In genomic region chr3:172369590-172370259, GRCh38 we compare ENCODE assay signal across 30 cellular contexts.
DNase-seq lines count a peak whose midpoint lies in the region; ATAC-seq and TF ChIP-seq lines count a peak whose summit lies in the region.
"Had no signal": no experiment of that assay in that cellular context is flagged by ENCODE, and none has a peak within 500 bp of the region (broad histone marks: within the 10 kb centered on the region; RNA-seq: fewer than 3 reads in every experiment).

No MANE protein-coding gene starts in this region.

- H2BK120ac ChIP-seq in IMR-90 (ENCODE audit: low read depth, low read length): no peak overlapping the region

- H2BK20ac ChIP-seq in IMR-90 (ENCODE audit: low read depth, low read length): no peak overlapping the region

- no peak overlapping the region for H3K56ac ChIP-seq in IMR-90 (ENCODE audit: extremely low read depth, insufficient read depth, low read length)

- H3K9me3 ChIP-seq in IMR-90 (ENCODE audit: control insufficient read depth, insufficient read depth, low read length): no peaks in the 10 kb centered on the region
- H3K9me3 ChIP-seq in left ventricle myocardium inferior (replicated peaks): no peaks in the 10 kb centered on the region
- H3K9me3 ChIP-seq: BLaER1 treated with 17β-estradiol and CSF1 and Interleukin-3, amounts not matched to agents 10 nM and 100 nM; MG63; sigmoid colon; SJCRH30; thyroid gland had no signal

- no peak overlapping the region for H3K18ac ChIP-seq in IMR-90 (ENCODE audit: low read depth, low read length)

- H3K27ac Mint-ChIP-seq in activated CD4-positive, alpha-beta T cell treated with anti-CD3 and anti-CD28 coated beads, Interleukin-2, amount 10 ng/mL, durations not matched to agents 24 days and 14 days: no peak overlapping the region
- H3K27ac Mint-ChIP-seq: activated naive CD8-positive, alpha-beta T cell treated with anti-CD3 and anti-CD28 coated beads for 36 hours; activated T-cell treated with anti-CD3 and anti-CD28 coated beads, Interleukin-2, amount 50 U/mL, for 24 hours; effector memory CD8-positive, alpha-beta T cell had no signal

- H4K5ac ChIP-seq in IMR-90 (ENCODE audit: low read depth, low read length): no peak overlapping the region

- no peak overlapping the region for H3K4me3 ChIP-seq in IMR-90 (ENCODE audit: insufficient read depth, low read depth, low read length)
- no peak overlapping the region for H3K4me3 ChIP-seq in left ventricle myocardium inferior
- H3K4me3 ChIP-seq: BLaER1 treated with 17β-estradiol and CSF1 and Interleukin-3, amounts not matched to agents 10 nM and 100 nM; MG63; sigmoid colon; SJCRH30; thyroid gland had no signal

- H3K79me1 ChIP-seq in IMR-90 (ENCODE audit: low read depth in 1 of 2, low read length in 2 of 2): peaks cover 12 to 54% of the 10 kb centered on the region in 2 experiments

- H4K20me1 ChIP-seq in IMR-90 (ENCODE audit: insufficient read depth, low read length): peaks cover 11% of the 10 kb centered on the region

- H2BK15ac ChIP-seq in IMR-90 (ENCODE audit: low read depth, low read length): no peak overlapping the region

- no peak overlapping the region for H2AFZ ChIP-seq in IMR-90 (replicated peaks; ENCODE audit: low read length, poor library complexity)

- CTCF ChIA-PET in IMR-90 (lab: Yijun Ruan, JAX): interaction anchor here (0.6 kb wide), 1 partner anchor 1922 kb away, joined by 4 read pairs; no protein-coding TSS in a partner anchor

- 92 to 100% methylated on average over 1 to 4 of the region's 9 CpGs for WGBS in IMR-90 (ENCODE audit: extremely low coverage in 2 of 2, insufficient read length in 1 of 2), 2 experiments

- intact Hi-C loops in IMR-90 (cut with micrococcal nuclease) (no loop called here), left ventricle myocardium inferior (cut with micrococcal nuclease) (no loop called here)
- intact Hi-C loops in activated CD4-positive, alpha-beta T cell treated with anti-CD3 and anti-CD28 coated beads, Interleukin-2, amount 10 ng/mL, durations not matched to agents 24 days and 14 days (cut with micrococcal nuclease): no loop called here

- TF ChIP-seq CTCF in IMR-90 (conservative IDR thresholded peaks at IDR 0.05; ENCODE audit: low read depth, low read length) (no peak), VCaP (conservative IDR thresholded peaks at IDR 0.05) (no peak), left ventricle myocardium inferior (IDR thresholded peaks at IDR 0.05; ENCODE audit: borderline replicate concordance) (no peak)

- H3K4ac ChIP-seq in IMR-90 (ENCODE audit: low read depth, low read length): no peak overlapping the region

- H3K4me3 Mint-ChIP-seq in activated CD4-positive, alpha-beta T cell treated with anti-CD3 and anti-CD28 coated beads, Interleukin-2, amount 10 ng/mL, durations not matched to agents 24 days and 14 days: no peak overlapping the region
- H3K4me3 Mint-ChIP-seq: activated naive CD8-positive, alpha-beta T cell treated with anti-CD3 and anti-CD28 coated beads for 36 hours; activated T-cell treated with anti-CD3 and anti-CD28 coated beads, Interleukin-2, amount 50 U/mL, for 24 hours; effector memory CD8-positive, alpha-beta T cell had no signal

- dilution Hi-C loops in IMR-90 (cut with HindIII; ENCODE audit: low sequenced_read_pairs, unreplicated experiment): no loop called here

- H3K27me3 ChIP-seq in IMR-90 (ENCODE audit: control insufficient read depth, insufficient read depth, low read length) (no peaks in the 10 kb centered on the region), left ventricle myocardium inferior (ENCODE audit: low read depth) (no peaks in the 10 kb centered on the region)
- H3K27me3 ChIP-seq: BLaER1 treated with 17β-estradiol and CSF1 and Interleukin-3, amounts not matched to agents 10 nM and 100 nM; foreskin keratinocyte; MG63; sigmoid colon; SJCRH30; thyroid gland had no signal

- H2AK9ac ChIP-seq in IMR-90 (replicated peaks; ENCODE audit: low read depth, low read length, poor library complexity): no peak overlapping the region

- no peak for TF ChIP-seq POLR2A in IMR-90 (IDR thresholded peaks at IDR 0.05; ENCODE audit: low read depth, low read length)

- H3K9me3 Mint-ChIP-seq in activated CD4-positive, alpha-beta T cell treated with anti-CD3 and anti-CD28 coated beads, Interleukin-2, amount 10 ng/mL, durations not matched to agents 24 days and 14 days: no peaks in the 10 kb centered on the region
- H3K9me3 Mint-ChIP-seq: activated naive CD8-positive, alpha-beta T cell treated with anti-CD3 and anti-CD28 coated beads for 36 hours; activated T-cell treated with anti-CD3 and anti-CD28 coated beads, Interleukin-2, amount 50 U/mL, for 24 hours; effector memory CD8-positive, alpha-beta T cell had no signal

- H3K27ac ChIP-seq in IMR-90 (ENCODE audit: insufficient read depth, low read length) (no peak overlapping the region), VCaP (peak overlapping the region; percentile 29), left ventricle myocardium inferior (replicated peaks) (peak overlapping the region; percentile 74)
- H3K27ac ChIP-seq: BLaER1 treated with 17β-estradiol and CSF1 and Interleukin-3, amounts not matched to agents 10 nM and 100 nM; foreskin keratinocyte; KMS-11; sigmoid colon; thyroid gland; WERI-Rb-1 had no signal

- no peaks in the 10 kb centered on the region for H3K27me3 Mint-ChIP-seq in activated CD4-positive, alpha-beta T cell treated with anti-CD3 and anti-CD28 coated beads, Interleukin-2, amount 10 ng/mL, durations not matched to agents 24 days and 14 days
- H3K27me3 Mint-ChIP-seq: activated naive CD8-positive, alpha-beta T cell treated with anti-CD3 and anti-CD28 coated beads for 36 hours; activated T-cell treated with anti-CD3 and anti-CD28 coated beads, Interleukin-2, amount 50 U/mL, for 24 hours; effector memory CD8-positive, alpha-beta T cell had no signal

- H3K4me2 ChIP-seq in IMR-90 (ENCODE audit: low read depth, low read length): no peak overlapping the region
- H3K4me2 ChIP-seq: BLaER1 treated with 17β-estradiol and CSF1 and Interleukin-3, amounts not matched to agents 10 nM and 100 nM; KMS-11 had no signal

- no peak overlapping the region for H3K14ac ChIP-seq in IMR-90 (replicated peaks; ENCODE audit: low read depth, low read length)

- H3K36me3 Mint-ChIP-seq in activated CD4-positive, alpha-beta T cell treated with anti-CD3 and anti-CD28 coated beads, Interleukin-2, amount 10 ng/mL, durations not matched to agents 24 days and 14 days (ENCODE audit: low read depth): peaks cover 3% of the 10 kb centered on the region

- peaks cover 12% of the 10 kb centered on the region for H3K9me1 ChIP-seq in IMR-90 (ENCODE audit: insufficient read depth, low read length)

- H3K23ac ChIP-seq in IMR-90 (ENCODE audit: low read depth, low read length): no peak overlapping the region

- DNase-seq in IMR-90: no peak
- no peak for DNase-seq in left ventricle myocardium inferior
- peak; percentile 10 for DNase-seq in pons (ENCODE audit: low spot score)
- no peak for DNase-seq in SKM-1 (lab: John Stamatoyannopoulos, UW; ENCODE audit: unreplicated experiment)
- no peak for DNase-seq in activated CD4-positive, alpha-beta T cell treated with anti-CD3 and anti-CD28 coated beads, Interleukin-2, amount 10 ng/mL, durations not matched to agents 24 days and 14 days
- DNase-seq: activated CD4-positive, alpha-beta T cell treated with anti-CD3 and anti-CD28 coated beads for 48 hours; activated gamma-delta T cell; activated naive CD8-positive, alpha-beta T cell treated with anti-CD3 and anti-CD28 coated beads for 36 hours; activated T-cell treated with anti-CD3 and anti-CD28 coated beads, Interleukin-2, amount 50 U/mL, for 24 hours; aorta; DMS53; effector memory CD8-positive, alpha-beta T cell; foreskin keratinocyte; HCEC 1CT; MG63; NCI-H1417 treated with DMSO at 0.1 percent for 48 hours; NCI-H2029 treated with DMSO at 0.1 percent for 48 hours; NCI-H345; posterior cingulate gyrus; sigmoid colon; stimulated activated CD4-positive, alpha-beta T cell treated with anti-CD3 and anti-CD28 coated beads, Interleukin-4, amount 100 ng/mL, for 1 hour; T1000; thyroid gland; WERI-Rb-1 had no signal

- H2AK5ac ChIP-seq in IMR-90 (ENCODE audit: low read depth, low read length): no peak overlapping the region

- H2BK5ac ChIP-seq in IMR-90 (ENCODE audit: low read depth, low read length, poor library complexity, severe bottlenecking): no peak overlapping the region

- ATAC-seq in IMR-90 (ENCODE audit: low read depth): no peak
- no peak for ATAC-seq in GM18868 (IDR thresholded peaks at IDR 0.05; ENCODE audit: unreplicated experiment)
- ATAC-seq: effector memory CD8-positive, alpha-beta T cell; foreskin keratinocyte; Panc1 had no signal

- H3K4me1 Mint-ChIP-seq in activated CD4-positive, alpha-beta T cell treated with anti-CD3 and anti-CD28 coated beads, Interleukin-2, amount 10 ng/mL, durations not matched to agents 24 days and 14 days: no peaks in the 10 kb centered on the region
- H3K4me1 Mint-ChIP-seq: activated naive CD8-positive, alpha-beta T cell treated with anti-CD3 and anti-CD28 coated beads for 36 hours had no signal

- BruUV-seq in IMR-90 (replicated peaks; lab: Mats Ljungman, UMichigan): no TSS peak

- H3K36me3 ChIP-seq in IMR-90 (ENCODE audit: control insufficient read depth, insufficient read depth, low read length): peaks cover 23% of the 10 kb centered on the region
- H3K36me3 ChIP-seq in left ventricle myocardium inferior: peaks cover 54% of the 10 kb centered on the region
- H3K36me3 ChIP-seq: WERI-Rb-1 had no signal

- no peak overlapping the region for H3K9ac ChIP-seq in IMR-90 (ENCODE audit: low read depth, low read length)
- H3K9ac ChIP-seq: BLaER1 treated with 17β-estradiol and CSF1 and Interleukin-3, amounts not matched to agents 10 nM and 100 nM; KMS-11 had no signal

- in situ Hi-C loops in IMR-90 (cut with MboI; ENCODE audit: low sequenced_read_pairs): loop anchor here (10.0 kb wide), 1 partner anchor 295 kb away; no protein-coding TSS in a partner anchor

- H3K4me1 ChIP-seq in IMR-90 (ENCODE audit: control insufficient read depth, insufficient read depth, low read length) (peaks cover 8% of the 10 kb centered on the region), left ventricle myocardium inferior (peaks cover 41% of the 10 kb centered on the region)
- H3K4me1 ChIP-seq: BLaER1 treated with 17β-estradiol and CSF1 and Interleukin-3, amounts not matched to agents 10 nM and 100 nM; foreskin keratinocyte had no signal

- POLR2A ChIA-PET in IMR-90 (lab: Charles Lee; ENCODE audit: unreplicated experiment): interaction anchor here (0.6 kb wide), 1 partner anchor 531 kb away, joined by 3 read pairs; no protein-coding TSS in a partner anchor

- no peak overlapping the region for H4K8ac ChIP-seq in IMR-90 (ENCODE audit: low read depth in 2 of 2, low read length in 2 of 2)

- no peak overlapping the region for H4K91ac ChIP-seq in IMR-90 (ENCODE audit: insufficient read depth, low read depth, low read length)

- no peak for TF ChIP-seq RAD21 in IMR-90 (IDR thresholded peaks at IDR 0.05; ENCODE audit: low read length)

TF ChIP-seq in IMR-90, 13 proteins besides CTCF, POLR2A, EP300 and RAD21:
- TF ChIP-seq MAFK (IDR thresholded peaks at IDR 0.05; ENCODE audit: low read depth, low read length) (peak; percentile 45), FOS (IDR thresholded peaks at IDR 0.05; ENCODE audit: low read depth, low read length) (no peak)
